8 cellular contexts compared by ENCODE assay signal in the genomic region with DNA sequence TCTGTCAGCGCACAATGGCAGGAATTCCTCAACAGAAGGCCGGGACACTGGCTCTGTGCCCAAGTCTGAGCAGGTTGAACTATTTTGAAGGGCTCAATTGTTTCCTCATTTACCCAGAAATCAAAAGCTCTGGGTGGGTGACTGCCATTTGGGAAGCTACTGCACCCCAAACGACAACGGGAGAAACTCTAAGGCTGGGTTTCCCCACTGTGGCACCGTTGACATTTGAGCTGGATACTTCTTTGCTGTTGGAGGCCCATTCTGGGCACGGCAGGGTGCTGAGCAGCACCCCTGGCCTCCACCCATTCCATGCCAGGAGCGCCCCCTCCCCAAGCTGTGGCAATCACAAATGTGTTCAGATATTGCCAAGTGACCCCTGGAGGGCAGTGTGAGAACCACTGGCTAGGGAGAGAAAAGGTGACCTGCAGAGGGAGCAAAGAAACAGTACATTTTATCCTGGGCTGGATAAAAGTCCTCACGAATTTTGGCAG.
DNase-seq lines count a peak whose midpoint lies in the region; ATAC-seq and TF ChIP-seq lines count a peak whose summit lies in the region.

No MANE protein-coding gene starts in this region.

- peak; percentile 67 for ATAC-seq in Right ventricle myocardium superior (ENCODE audit: poor library complexity)
- no peak for ATAC-seq in Right ventricle myocardium inferior
- ATAC-seq in HG02623 (IDR thresholded peaks at IDR 0.05; ENCODE audit: unreplicated experiment) = no peak
- ATAC-seq in activated naive CD8-positive, alpha-beta T cell treated with anti-CD3 and anti-CD28 coated beads, Interleukin-2, amount 50 U/mL, for 24 hours = no peak

- peak; percentile 55 to 82 (median 75) for TF ChIP-seq CTCF in nephron (IDR thresholded peaks at IDR 0.05; ENCODE audit: unreplicated experiment in 3 of 3)

- peaks cover 9% of the 10 kb centered on the region for H3K4me1 Mint-ChIP-seq in nephron
- peaks cover 5% of the 10 kb centered on the region for H3K4me1 Mint-ChIP-seq in activated naive CD8-positive, alpha-beta T cell treated with anti-CD3 and anti-CD28 coated beads, Interleukin-2, amount 50 U/mL, for 24 hours

- intact Hi-C loops in Right ventricle myocardium superior (cut with DNase I) = loop anchor here (2.0 to 10.0 kb wide), 2 partner anchors 77 to 237 kb away; no protein-coding TSS in a partner anchor
- intact Hi-C loops in Right ventricle myocardium inferior (cut with DNase I) = loop anchor here (1.0 to 10.0 kb wide), 3 partner anchors 78 to 253 kb away; no protein-coding TSS in a partner anchor

- no peaks in the 10 kb centered on the region for H3K36me3 Mint-ChIP-seq in nephron (ENCODE audit: low read depth)
- H3K36me3 Mint-ChIP-seq in activated naive CD8-positive, alpha-beta T cell treated with anti-CD3 and anti-CD28 coated beads, Interleukin-2, amount 50 U/mL, for 24 hours (ENCODE audit: low read depth) = peaks cover 3% of the 10 kb centered on the region

- H3K27ac Mint-ChIP-seq in nephron = no peak overlapping the region
- no peak overlapping the region for H3K27ac Mint-ChIP-seq in activated naive CD8-positive, alpha-beta T cell treated with anti-CD3 and anti-CD28 coated beads, Interleukin-2, amount 50 U/mL, for 24 hours

- H3K9me3 Mint-ChIP-seq in nephron = peaks cover 8% of the 10 kb centered on the region
- H3K9me3 Mint-ChIP-seq in activated naive CD8-positive, alpha-beta T cell treated with anti-CD3 and anti-CD28 coated beads, Interleukin-2, amount 50 U/mL, for 24 hours = no peaks in the 10 kb centered on the region

- H3K4me3 Mint-ChIP-seq in nephron = peak overlapping the region; percentile 50 to 57 (median 51)
- H3K4me3 Mint-ChIP-seq in activated naive CD8-positive, alpha-beta T cell treated with anti-CD3 and anti-CD28 coated beads, Interleukin-2, amount 50 U/mL, for 24 hours = no peak overlapping the region

- peaks cover 6% of the 10 kb centered on the region for H3K27me3 Mint-ChIP-seq in nephron (ENCODE audit: low read depth)
- no peaks in the 10 kb centered on the region for H3K27me3 Mint-ChIP-seq in activated naive CD8-positive, alpha-beta T cell treated with anti-CD3 and anti-CD28 coated beads, Interleukin-2, amount 50 U/mL, for 24 hours

- DNase-seq in Right ventricle myocardium superior (no peak), Right ventricle myocardium inferior (ENCODE audit: missing footprints) (no peak), NOMO-1 treated with dmso at 0.1 percent for 144 hours (lab: John Stamatoyannopoulos, UW; ENCODE audit: unreplicated experiment) (peak; percentile 6), ecto neural progenitor cell (ENCODE audit: low spot score) (peak; percentile 72), foreskin melanocyte (no peak)
- no peak for DNase-seq in activated naive CD8-positive, alpha-beta T cell treated with anti-CD3 and anti-CD28 coated beads, Interleukin-2, amount 50 U/mL, for 24 hours

Comparison
In these comparisons a context has a peak if more than half of its experiments do, and no peak if none do; other contexts are left out.
1. DNase-seq: peak in NOMO-1 treated with dmso at 0.1 percent for 144 hours (single experiment) and ecto neural progenitor cell (single experiment); none in Right ventricle myocardium superior (single experiment), Right ventricle myocardium inferior (single experiment), foreskin melanocyte (single experiment) and activated naive CD8-positive, alpha-beta T cell treated with anti-CD3 and anti-CD28 coated beads, Interleukin-2, amount 50 U/mL, for 24 hours (single experiment).